13 cellular contexts compared by ENCODE assay signal in genomic region chr19:11296264-11296663, GRCh38. TPM values are rescaled to one million over a fixed set of nuclear protein-coding genes. Genes with fewer than 3 reads are reported as not detected.
A peak's percentile ranks its signal among the peaks of the same experiment; 100 is the strongest.
DNase-seq lines count a peak whose midpoint lies in the region; ATAC-seq, FAIRE-seq and TF ChIP-seq lines count a peak whose summit lies in the region.
"Had no signal": no experiment of that assay in that cellular context is flagged by ENCODE, and none has a peak within 500 bp of the region (broad histone marks: within the 10 kb centered on the region; RNA-seq: fewer than 3 reads in every experiment).

No MANE protein-coding gene starts in this region.

- in situ Hi-C loops in G401 (cut with HindIII; ENCODE audit: low sequenced_read_pairs), result no loop called here

- DNase-seq in G401 (ENCODE audit: low spot score), result peak; percentile 43
- peak; percentile 23 for DNase-seq in SKM-1 treated with dmso at 0.1 percent for 144 hours (lab: John Stamatoyannopoulos, UW; ENCODE audit: unreplicated experiment)
- DNase-seq in fibroblast of villous mesenchyme (ENCODE audit: low read depth), result peak; percentile 49
- no peak for DNase-seq in sciatic nerve (ENCODE audit: low spot score)
- DNase-seq in stimulated activated CD4-positive, alpha-beta T cell treated with anti-CD3 and anti-CD28 coated beads, Interleukin-2, amount 100 ng/mL, for 24 hours, result no peak
- no peak for DNase-seq in HTR-8/SVneo (ENCODE audit: insufficient read length, low spot score)
- DNase-seq in dermis blood vessel endothelial cell, result no peak
- DNase-seq in activated CD4-positive, alpha-beta T cell treated with anti-CD3 and anti-CD28 coated beads for 48 hours, result no peak
- DNase-seq: activated CD8-positive, alpha-beta memory T cell treated with anti-CD3 and anti-CD28 coated beads, Interleukin-2, amount 50 U/mL, for 4 hours; DND-41; NCI-H774 had no signal

- H3K4me3 ChIP-seq in fibroblast of villous mesenchyme (ENCODE audit: low read depth, low read length), result no peak overlapping the region

- no peak for TF ChIP-seq CTCF in fibroblast of villous mesenchyme (IDR thresholded peaks at IDR 0.05; ENCODE audit: insufficient read depth, low read depth, low read length)

- intact Hi-C loops in sciatic nerve (cut with DNase I), result loop anchor here (10.0 kb wide), 2 partner anchors 69 to 149 kb away; no protein-coding TSS in a partner anchor

- peak; percentile 58 for ATAC-seq in sciatic nerve

- FAIRE-seq in HTR-8/SVneo (lab: Jason Lieb, UNC), result no peak
- FAIRE-seq: GM12892 had no signal

RNA-seq across cellular contexts. Expression of gene TSPAN16, which starts 0.3 kb away (rescaled TPM):
- total RNA-seq in G401 (2014; rRNA removed; shearing (Covaris generic)), result not detected in 2 replicates
- total RNA-seq in fibroblast of villous mesenchyme (not detected in 2 replicates), sciatic nerve (not detected), dermis blood vessel endothelial cell (not detected in 2 replicates)
- total RNA-seq: lower leg skin had no signal

RNA-seq across cellular contexts. Expression of gene DOCK6, which starts 33.9 kb away (rescaled TPM):
- total RNA-seq in G401 (2014; rRNA removed; shearing (Covaris generic)), result 12.2 and 23.6 TPM in 2 replicates
- total RNA-seq in fibroblast of villous mesenchyme (21.2 and 28.7 TPM in 2 replicates), sciatic nerve (131 TPM), dermis blood vessel endothelial cell (95.3 and 184 TPM in 2 replicates)

RNA-seq across cellular contexts. Expression of gene RAB3D, which starts 43.2 kb away (rescaled TPM):
- total RNA-seq in G401 (2014; rRNA removed; shearing (Covaris generic)), result 18.2 and 18.3 TPM in 2 replicates
- total RNA-seq in fibroblast of villous mesenchyme, result 8.7 and 9.1 TPM in 2 replicates
- total RNA-seq in sciatic nerve, result 25.1 TPM
- 55.6 and 65.0 TPM in 2 replicates for total RNA-seq in dermis blood vessel endothelial cell

RNA-seq across cellular contexts. Expression of gene TMEM205, which starts 49.8 kb away (rescaled TPM):
- 363 and 408 TPM in 2 replicates for total RNA-seq in G401 (2014; rRNA removed; shearing (Covaris generic))
- total RNA-seq in fibroblast of villous mesenchyme (96.7 and 121 TPM in 2 replicates), sciatic nerve (58.0 TPM), dermis blood vessel endothelial cell (105 and 267 TPM in 2 replicates)

RNA-seq across cellular contexts. Expression of gene CCDC159, which starts 50.1 kb away (rescaled TPM):
- 2.6 TPM in 2 replicates for total RNA-seq in G401 (2014; rRNA removed; shearing (Covaris generic))
- total RNA-seq in fibroblast of villous mesenchyme, result 6.0 and 6.4 TPM in 2 replicates
- total RNA-seq in sciatic nerve, result 42.7 TPM
- 7.8 and 10.4 TPM in 2 replicates for total RNA-seq in dermis blood vessel endothelial cell

Comparison
In these comparisons a context has a peak if more than half of its experiments do, and no peak if none do; other contexts are left out.
1. DNase-seq: peak in G401 (single experiment), SKM-1 treated with dmso at 0.1 percent for 144 hours (single experiment) and fibroblast of villous mesenchyme (single experiment); none in sciatic nerve (single experiment), stimulated activated CD4-positive, alpha-beta T cell treated with anti-CD3 and anti-CD28 coated beads, Interleukin-2, amount 100 ng/mL, for 24 hours (0 of 2), HTR-8/SVneo (single experiment), dermis blood vessel endothelial cell (single experiment) and activated CD4-positive, alpha-beta T cell treated with anti-CD3 and anti-CD28 coated beads for 48 hours (single experiment).